8 cellular contexts compared by ENCODE assay signal in the genomic region with DNA sequence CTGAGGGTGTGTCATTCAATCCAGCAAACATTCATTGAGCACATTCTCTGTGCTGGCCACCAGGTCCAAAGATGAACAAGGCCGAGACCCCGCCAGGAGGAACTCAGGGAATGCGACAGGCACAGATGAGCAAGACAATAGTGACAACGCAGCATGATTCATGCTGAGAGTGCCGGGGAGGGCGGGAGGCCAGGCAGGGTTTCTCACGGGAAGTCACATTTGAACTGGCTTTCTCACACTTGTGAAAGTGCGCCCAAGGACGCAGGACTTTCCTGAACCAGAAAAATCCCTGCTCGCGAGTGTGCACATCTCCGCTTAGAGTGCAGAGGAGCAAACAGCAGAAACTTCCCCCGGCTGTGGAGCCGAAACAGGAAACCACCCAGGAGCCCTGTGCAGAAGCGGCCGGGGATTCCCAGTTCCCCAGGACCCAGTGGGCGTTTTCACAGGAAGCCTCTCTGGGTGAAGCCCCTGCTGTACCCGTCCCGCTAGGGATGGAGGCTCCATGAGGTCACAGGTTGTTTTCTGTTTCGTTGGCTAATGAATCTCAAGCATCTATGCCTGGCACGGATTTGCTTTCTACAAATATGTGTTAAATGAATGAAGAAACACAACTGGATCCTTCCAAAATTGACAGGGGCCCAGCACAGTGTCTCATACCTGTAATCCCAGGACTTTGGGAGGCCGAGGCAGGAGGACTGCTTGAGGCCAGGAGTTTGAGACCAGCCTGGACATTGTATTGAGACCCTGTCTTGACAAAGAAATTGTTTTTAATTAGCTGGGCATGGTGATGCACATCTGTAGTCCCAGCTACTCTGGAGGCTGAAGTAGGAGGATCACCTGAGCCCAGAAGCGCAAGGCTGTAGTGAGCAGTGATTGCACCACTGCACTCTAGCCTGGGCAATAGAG.
DNase-seq lines count a peak whose midpoint lies in the region; ATAC-seq and TF ChIP-seq lines count a peak whose summit lies in the region.

No MANE protein-coding gene starts in this region.

- H3K9me3 ChIP-seq in endodermal cell (ENCODE audit: control insufficient read depth, low read length): no peaks in the 10 kb centered on the region

- TF ChIP-seq CTCF in endodermal cell (conservative IDR thresholded peaks at IDR 0.05): peak; percentile 28

- no peak overlapping the region for H3K9ac ChIP-seq in endodermal cell (ENCODE audit: extremely low read depth, low read length, poor library complexity, severe bottlenecking)

- no peaks in the 10 kb centered on the region for H3K36me3 Mint-ChIP-seq in endodermal cell (ENCODE audit: low read depth)
- no peaks in the 10 kb centered on the region for H3K36me3 Mint-ChIP-seq in naive thymus-derived CD8-positive, alpha-beta T cell
- H3K36me3 Mint-ChIP-seq in stimulated activated naive B cell treated with anti-CD40 and anti-IgM and Interleukin-4, amounts not matched to agents 10 μg/mL and 1 μg/mL and 100 μg/mL, for 72 hours: peaks cover 7 to 14% of the 10 kb centered on the region in 2 donors

- H3K4me1 ChIP-seq in endodermal cell (ENCODE audit: control insufficient read depth, insufficient read depth, low read length): peaks cover 9% of the 10 kb centered on the region

- ATAC-seq in naive thymus-derived CD8-positive, alpha-beta T cell: peak; percentile 40 to 48
- peak; percentile 66 to 70 for ATAC-seq in stimulated activated naive B cell treated with anti-CD40 and anti-IgM and Interleukin-4, amounts not matched to agents 10 μg/mL and 1 μg/mL and 100 μg/mL, for 72 hours (replicated peaks)

- DNase-seq in GM04504 (ENCODE audit: low read depth) (peak; percentile 71), HCEC 1CT (peak; percentile 72), NAMALWA (ENCODE audit: low spot score) (peak; percentile 66), endodermal cell (peak; percentile 92), NCI-H748 (lab: John Stamatoyannopoulos, UW; ENCODE audit: unreplicated experiment) (no peak)
- DNase-seq in activated CD8-positive, alpha-beta memory T cell treated with anti-CD3 and anti-CD28 coated beads for 4 hours (ENCODE audit: low read depth in 2 of 2): peak; percentile 63 to 77
- peak; percentile 62 to 91 (median 72) for DNase-seq in naive thymus-derived CD8-positive, alpha-beta T cell
- DNase-seq in stimulated activated naive B cell treated with anti-CD40 and anti-IgM and Interleukin-4, amounts not matched to agents 10 μg/mL and 1 μg/mL and 100 μg/mL, for 72 hours: peak; percentile 98

- POLR2A ChIA-PET in naive thymus-derived CD8-positive, alpha-beta T cell (lab: Charles Lee): interaction anchor here (1.0 to 5.6 kb wide), 10 partner anchors 7 to 233 kb away, joined by 3 to 60 read pairs (median 8); a partner anchor contains a TSS

- H3K9me3 Mint-ChIP-seq in endodermal cell: no peaks in the 10 kb centered on the region
- no peaks in the 10 kb centered on the region for H3K9me3 Mint-ChIP-seq in naive thymus-derived CD8-positive, alpha-beta T cell
- peaks cover 5 to 7% of the 10 kb centered on the region in 2 donors for H3K9me3 Mint-ChIP-seq in stimulated activated naive B cell treated with anti-CD40 and anti-IgM and Interleukin-4, amounts not matched to agents 10 μg/mL and 1 μg/mL and 100 μg/mL, for 72 hours

- no peaks in the 10 kb centered on the region for H3K36me3 ChIP-seq in endodermal cell (ENCODE audit: control insufficient read depth, insufficient read depth, low read length)

- no peak overlapping the region for H3K27ac ChIP-seq in endodermal cell (ENCODE audit: low read depth, low read length)

- WGBS in endodermal cell (ENCODE audit: insufficient coverage in 1 of 2, insufficient read length in 1 of 2), 2 experiments: 35 to 41% methylated on average over 22 to 23 of the region's 23 CpGs

- no peaks in the 10 kb centered on the region for H3K27me3 ChIP-seq in endodermal cell (ENCODE audit: control insufficient read depth, insufficient read depth, low read length, poor library complexity, severe bottlenecking)

- peak overlapping the region; percentile 22 for H3K4me3 Mint-ChIP-seq in endodermal cell
- peak overlapping the region; percentile 65 to 89 (median 80) for H3K4me3 Mint-ChIP-seq in naive thymus-derived CD8-positive, alpha-beta T cell
- H3K4me3 Mint-ChIP-seq in stimulated activated naive B cell treated with anti-CD40 and anti-IgM and Interleukin-4, amounts not matched to agents 10 μg/mL and 1 μg/mL and 100 μg/mL, for 72 hours: peak overlapping the region; percentile 68 to 77

- peak overlapping the region; percentile 10 for H3K4me3 ChIP-seq in endodermal cell (ENCODE audit: low read length)

- H3K27ac Mint-ChIP-seq in endodermal cell: peak overlapping the region; percentile 29
- H3K27ac Mint-ChIP-seq in naive thymus-derived CD8-positive, alpha-beta T cell: peak overlapping the region; percentile 87 to 98 (median 96)
- H3K27ac Mint-ChIP-seq in stimulated activated naive B cell treated with anti-CD40 and anti-IgM and Interleukin-4, amounts not matched to agents 10 μg/mL and 1 μg/mL and 100 μg/mL, for 72 hours: peak overlapping the region; percentile 96

- H3K27me3 Mint-ChIP-seq in endodermal cell (ENCODE audit: insufficient read depth): no peaks in the 10 kb centered on the region
- H3K27me3 Mint-ChIP-seq in naive thymus-derived CD8-positive, alpha-beta T cell: no peaks in the 10 kb centered on the region
- H3K27me3 Mint-ChIP-seq in stimulated activated naive B cell treated with anti-CD40 and anti-IgM and Interleukin-4, amounts not matched to agents 10 μg/mL and 1 μg/mL and 100 μg/mL, for 72 hours: no peaks in the 10 kb centered on the region

- H3K4me1 Mint-ChIP-seq in endodermal cell: peaks cover 11% of the 10 kb centered on the region
- H3K4me1 Mint-ChIP-seq in naive thymus-derived CD8-positive, alpha-beta T cell: peaks cover 30 to 71% (median 66%) of the 10 kb centered on the region in 4 donors
- H3K4me1 Mint-ChIP-seq in stimulated activated naive B cell treated with anti-CD40 and anti-IgM and Interleukin-4, amounts not matched to agents 10 μg/mL and 1 μg/mL and 100 μg/mL, for 72 hours: peaks cover 55 to 87% of the 10 kb centered on the region in 2 donors

Comparison
In these comparisons a context has a peak if more than half of its experiments do, and no peak if none do; other contexts are left out.
1. H3K27ac Mint-ChIP-seq: peak in every context shown above with its lines; median percentile 96 in stimulated activated naive B cell treated with anti-CD40 and anti-IgM and Interleukin-4, amounts not matched to agents 10 μg/mL and 1 μg/mL and 100 μg/mL, for 72 hours; 96 in naive thymus-derived CD8-positive, alpha-beta T cell; 29 in endodermal cell.
2. H3K4me3 Mint-ChIP-seq: peak in every context shown above with its lines; median percentile 80 in naive thymus-derived CD8-positive, alpha-beta T cell; 72 in stimulated activated naive B cell treated with anti-CD40 and anti-IgM and Interleukin-4, amounts not matched to agents 10 μg/mL and 1 μg/mL and 100 μg/mL, for 72 hours; 22 in endodermal cell.